ENCODE assay signal across 15 cellular contexts in the genomic region with DNA sequence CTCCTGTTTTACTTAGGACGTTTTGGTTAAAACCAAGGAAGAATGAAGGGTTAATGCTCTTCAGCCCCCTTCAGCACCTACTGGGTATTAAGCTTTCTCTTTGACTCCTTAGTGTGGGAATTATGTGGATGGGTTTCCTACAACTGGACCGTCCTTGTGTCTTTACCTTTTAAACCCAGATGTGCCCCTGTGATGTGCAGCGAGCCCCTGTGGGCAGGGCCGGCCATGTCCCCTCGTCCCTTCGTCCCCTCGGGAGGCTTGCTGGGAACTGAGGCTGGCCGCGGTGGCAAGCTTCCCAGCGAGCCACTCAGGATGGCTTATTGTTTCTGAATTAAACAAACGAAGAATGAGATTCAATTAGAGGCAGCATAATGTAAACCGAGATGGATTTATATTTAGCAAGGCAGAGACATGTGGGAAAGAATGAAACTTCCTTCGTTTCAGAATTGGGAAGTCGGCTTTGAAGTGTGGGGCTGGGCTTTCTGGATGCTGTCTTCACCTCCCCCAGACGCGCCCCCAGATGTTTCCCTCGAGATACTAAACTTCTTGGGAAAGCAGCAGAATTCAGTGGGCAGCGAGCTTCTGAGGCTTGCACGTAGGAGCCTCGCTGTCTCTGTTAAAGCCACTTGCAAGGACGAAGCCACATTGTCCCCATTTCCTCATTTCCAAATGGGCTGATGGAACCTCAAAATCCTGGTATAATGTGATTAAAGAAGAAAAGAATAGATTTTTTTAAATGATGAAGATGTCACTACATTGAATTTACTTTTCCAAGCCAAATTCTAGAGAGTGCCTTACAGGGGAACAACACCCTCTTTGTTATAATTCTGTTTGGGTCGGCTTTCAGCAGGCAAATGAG.
DNase-seq lines count a peak whose midpoint lies in the region; ATAC-seq and TF ChIP-seq lines count a peak whose summit lies in the region.
"Had no signal": no experiment of that assay in that cellular context is flagged by ENCODE, and none has a peak within 500 bp of the region (broad histone marks: within the 10 kb centered on the region; RNA-seq: fewer than 3 reads in every experiment).

No MANE protein-coding gene starts in this region.

- no peak for TF ChIP-seq POLR2A in NB4 (IDR thresholded peaks at IDR 0.05; ENCODE audit: extremely low read depth, insufficient read length)

- H3K27me3 Mint-ChIP-seq in dendritic cell treated with granulocyte-macrophage colony-stimulating factor and Interleukin-4, amounts not matched to agents 40 ng/mL and 50 ng/mL, for 4 days = no peaks in the 10 kb centered on the region
- peaks cover 0 to 3% of the 10 kb centered on the region in 2 donors for H3K27me3 Mint-ChIP-seq in T-cell
- H3K27me3 Mint-ChIP-seq: activated T-helper 17 cell treated with anti-CD3 and anti-CD28 coated beads, Interleukin-2, amount 50 U/mL, for 72 hours had no signal

- peak overlapping the region; percentile 40 for H3K4me3 Mint-ChIP-seq in dendritic cell treated with granulocyte-macrophage colony-stimulating factor and Interleukin-4, amounts not matched to agents 40 ng/mL and 50 ng/mL, for 4 days
- no peak overlapping the region for H3K4me3 Mint-ChIP-seq in T-cell
- H3K4me3 Mint-ChIP-seq: activated T-helper 17 cell treated with anti-CD3 and anti-CD28 coated beads, Interleukin-2, amount 50 U/mL, for 72 hours; CD8-positive, alpha-beta T cell; natural killer cell treated with Interleukin-12 subunit alpha and Interleukin-12 subunit beta and Interleukin-15 and Interleukin-18, amount 100 ng/mL, for 72 hours had no signal

- peak; percentile 53 for DNase-seq in NB4 (ENCODE audit: low read depth)
- no peak for DNase-seq in lower lobe of right lung
- DNase-seq in substantia nigra (lab: John Stamatoyannopoulos, UW) = peak in 5 of 49 donors; percentile 15 to 38 (median 31)
- no peak for DNase-seq in T-cell
- DNase-seq in stimulated activated naive CD4-positive, alpha-beta T cell (lab: John Stamatoyannopoulos, UW) = no peak
- no peak for DNase-seq in dermis blood vessel endothelial cell
- DNase-seq: CD8-positive, alpha-beta T cell; NCI-H524; SHP77 treated with DMSO at 0.1 percent for 48 hours had no signal

- ATAC-seq in lower lobe of right lung (no peak), T-cell (replicated peaks in 1 of 4) (no peak), GM21786 (IDR thresholded peaks at IDR 0.05; ENCODE audit: unreplicated experiment) (no peak)
- ATAC-seq: activated CD4-positive, CD25-positive, alpha-beta regulatory T cell treated with anti-CD3 and anti-CD28 coated beads, Interleukin-2, amount 50 U/mL, for 24 hours; activated T-helper 17 cell treated with anti-CD3 and anti-CD28 coated beads, Interleukin-2, amount 50 U/mL, for 72 hours; CD8-positive, alpha-beta T cell; natural killer cell treated with Interleukin-12 subunit alpha and Interleukin-12 subunit beta and Interleukin-15 and Interleukin-18, amount 100 ng/mL, for 72 hours had no signal

- POLR2A ChIA-PET in T-cell (lab: Charles Lee) = no interaction called here

- H3K36me3 Mint-ChIP-seq in dendritic cell treated with granulocyte-macrophage colony-stimulating factor and Interleukin-4, amounts not matched to agents 40 ng/mL and 50 ng/mL, for 4 days (ENCODE audit: low read depth) = no peaks in the 10 kb centered on the region
- H3K36me3 Mint-ChIP-seq in T-cell = no peaks in the 10 kb centered on the region
- H3K36me3 Mint-ChIP-seq: CD8-positive, alpha-beta T cell; natural killer cell treated with Interleukin-12 subunit alpha and Interleukin-12 subunit beta and Interleukin-15 and Interleukin-18, amount 100 ng/mL, for 72 hours had no signal

- no peak overlapping the region for H3K4me3 ChIP-seq in NB4 (ENCODE audit: low read depth, low read length)
- peak overlapping the region; percentile 3 for H3K4me3 ChIP-seq in lower lobe of right lung

- H3K4me1 Mint-ChIP-seq in dendritic cell treated with granulocyte-macrophage colony-stimulating factor and Interleukin-4, amounts not matched to agents 40 ng/mL and 50 ng/mL, for 4 days (ENCODE audit: low read depth) = peaks cover 84% of the 10 kb centered on the region
- no peaks in the 10 kb centered on the region for H3K4me1 Mint-ChIP-seq in T-cell
- H3K4me1 Mint-ChIP-seq: activated T-helper 17 cell treated with anti-CD3 and anti-CD28 coated beads, Interleukin-2, amount 50 U/mL, for 72 hours had no signal

- H3K36me3 ChIP-seq in lower lobe of right lung = no peaks in the 10 kb centered on the region

- H3K9me3 Mint-ChIP-seq in dendritic cell treated with granulocyte-macrophage colony-stimulating factor and Interleukin-4, amounts not matched to agents 40 ng/mL and 50 ng/mL, for 4 days = peaks cover 2% of the 10 kb centered on the region
- no peaks in the 10 kb centered on the region for H3K9me3 Mint-ChIP-seq in T-cell
- H3K9me3 Mint-ChIP-seq: activated T-helper 17 cell treated with anti-CD3 and anti-CD28 coated beads, Interleukin-2, amount 50 U/mL, for 72 hours; CD8-positive, alpha-beta T cell; natural killer cell treated with Interleukin-12 subunit alpha and Interleukin-12 subunit beta and Interleukin-15 and Interleukin-18, amount 100 ng/mL, for 72 hours had no signal

- no peaks in the 10 kb centered on the region for H3K27me3 ChIP-seq in lower lobe of right lung (ENCODE audit: low read depth)

- CTCF ChIA-PET in T-cell (lab: Charles Lee) = no interaction called here

- peaks cover 45% of the 10 kb centered on the region for H3K4me1 ChIP-seq in lower lobe of right lung

- TF ChIP-seq CTCF in NB4 (IDR thresholded peaks at IDR 0.05; ENCODE audit: low read depth, low read length) (no peak), lower lobe of right lung (IDR thresholded peaks at IDR 0.05) (no peak)

- H3K27ac ChIP-seq in lower lobe of right lung (peak overlapping the region; percentile 44), substantia nigra (ENCODE audit: low read depth, low read length, poor library complexity, severe bottlenecking) (peak overlapping the region; percentile 87)
- H3K27ac ChIP-seq: epithelial cell of prostate had no signal

- no peaks in the 10 kb centered on the region for H3K9me3 ChIP-seq in lower lobe of right lung

- H3K27ac Mint-ChIP-seq in dendritic cell treated with granulocyte-macrophage colony-stimulating factor and Interleukin-4, amounts not matched to agents 40 ng/mL and 50 ng/mL, for 4 days = peak overlapping the region; percentile 86
- no peak overlapping the region for H3K27ac Mint-ChIP-seq in T-cell
- H3K27ac Mint-ChIP-seq: activated T-helper 17 cell treated with anti-CD3 and anti-CD28 coated beads, Interleukin-2, amount 50 U/mL, for 72 hours; CD8-positive, alpha-beta T cell; natural killer cell treated with Interleukin-12 subunit alpha and Interleukin-12 subunit beta and Interleukin-15 and Interleukin-18, amount 100 ng/mL, for 72 hours had no signal

- intact Hi-C loops in dendritic cell treated with granulocyte-macrophage colony-stimulating factor and Interleukin-4, amounts not matched to agents 40 ng/mL and 50 ng/mL, for 4 days (cut with micrococcal nuclease) = no loop called here
- intact Hi-C loops in lower lobe of right lung (cut with DNase I) = no loop called here
